Comparison of ENCODE assay signal across 8 cellular contexts in genomic region chr3:58471025-58471887, GRCh38. TPM values are rescaled to one million over a fixed set of nuclear protein-coding genes. Genes with fewer than 3 reads are reported as not detected.
DNase-seq lines count a peak whose midpoint lies in the region; ATAC-seq and TF ChIP-seq lines count a peak whose summit lies in the region.

No MANE protein-coding gene starts in this region.

- H3F3A ChIP-seq in GM23248 (ENCODE audit: insufficient read depth): 0 out of 2 replicates have a peak, but pooled peaks cover 6% of the 10 kb centered on the region

- 66 to 68% methylated on average over 10 of the region's 10 CpGs for WGBS in GM23248 (ENCODE audit: low coverage in 1 of 2, low lambda C conversion rate in 2 of 2, missing lambda C conversion rate in 2 of 2), 2 experiments

- H3K27ac ChIP-seq in GM23248: peak overlapping the region; percentile 33

- no peaks in the 10 kb centered on the region for H3K36me3 ChIP-seq in GM23248 (ENCODE audit: low read depth)

- H3K9me3 ChIP-seq in GM23248 (ENCODE audit: low read depth): no peaks in the 10 kb centered on the region

- ATAC-seq in HG03460 (IDR thresholded peaks at IDR 0.05; ENCODE audit: unreplicated experiment) (no peak), HG03097 (IDR thresholded peaks at IDR 0.05; ENCODE audit: low FRiP score, unreplicated experiment) (no peak)

- no peaks in the 10 kb centered on the region for H3K79me2 ChIP-seq in GM23248 (ENCODE audit: insufficient read depth)

- no peaks in the 10 kb centered on the region for H3K9me2 ChIP-seq in GM23248 (ENCODE audit: insufficient read depth)

- no peak overlapping the region for H2AFZ ChIP-seq in GM23248

- H3K27me3 ChIP-seq in GM23248 (replicated peaks; ENCODE audit: insufficient read depth): no peaks in the 10 kb centered on the region

- in situ Hi-C loops in ACHN (cut with HindIII; ENCODE audit: low pct_ligation_motif_present, low pct_unique_long_range_greater_than_20kb, low sequenced_read_pairs): no loop called here
- in situ Hi-C loops in GM23248 (cut with MboI): no loop called here

- no peak overlapping the region for H3K9ac ChIP-seq in GM23248

- H3K4me1 ChIP-seq in GM23248 (ENCODE audit: insufficient read depth): peaks cover 14% of the 10 kb centered on the region

- TF ChIP-seq CTCF in retinal pigment epithelial cell (conservative IDR thresholded peaks at IDR 0.05; ENCODE audit: low read depth, low read length): no peak

- H3K4me3 ChIP-seq in GM23248 (no peak overlapping the region), retinal pigment epithelial cell (ENCODE audit: low read length) (no peak overlapping the region)

- peak; percentile 45 for DNase-seq in ACHN
- DNase-seq in GM23248: peak; percentile 89
- peak; percentile 90 for DNase-seq in NCI-H345 (lab: John Stamatoyannopoulos, UW)
- peak; percentile 69 for DNase-seq in activated CD8-positive, alpha-beta memory T cell treated with anti-CD3 and anti-CD28 coated beads, Interleukin-2, amount 50 U/mL, for 48 hours
- peak; percentile 68 for DNase-seq in fibroblast of the conjunctiva (ENCODE audit: low read depth)
- DNase-seq in retinal pigment epithelial cell (ENCODE audit: low read depth): peak; percentile 95

- H4K20me1 ChIP-seq in GM23248 (ENCODE audit: insufficient read depth): no peaks in the 10 kb centered on the region

- peak overlapping the region; percentile 32 for H3K4me2 ChIP-seq in GM23248 (ENCODE audit: unreplicated experiment)

RNA-seq across cellular contexts. Expression of gene KCTD6, which starts 20.6 kb away (rescaled TPM):
- 12.3 and 13.7 TPM in 2 replicates for total RNA-seq in GM23248 (2014; rRNA removed; shearing (Covaris generic))
- 12.8 and 15.7 TPM in 2 replicates for polyA plus RNA-seq in GM23248 (2016; fragmentation: Nextera tagmentation; extraction: Ambion mirVana)

RNA-seq across cellular contexts. Expression of gene PDHB, which starts 37.6 kb away (rescaled TPM):
- 108 and 110 TPM in 2 replicates for total RNA-seq in GM23248 (2014; rRNA removed; shearing (Covaris generic))
- 119 and 126 TPM in 2 replicates for polyA plus RNA-seq in GM23248 (2016; fragmentation: Nextera tagmentation; extraction: Ambion mirVana)

Comparison
In these comparisons a context has a peak if more than half of its experiments do, and no peak if none do; other contexts are left out.
1. DNase-seq: peak in every context shown above with its lines; median percentile 95 in retinal pigment epithelial cell; 90 in NCI-H345; 89 in GM23248; 69 in activated CD8-positive, alpha-beta memory T cell treated with anti-CD3 and anti-CD28 coated beads, Interleukin-2, amount 50 U/mL, for 48 hours; 68 in fibroblast of the conjunctiva; 45 in ACHN.